Comparison of ENCODE assay signal across 22 cellular contexts in the genomic region with DNA sequence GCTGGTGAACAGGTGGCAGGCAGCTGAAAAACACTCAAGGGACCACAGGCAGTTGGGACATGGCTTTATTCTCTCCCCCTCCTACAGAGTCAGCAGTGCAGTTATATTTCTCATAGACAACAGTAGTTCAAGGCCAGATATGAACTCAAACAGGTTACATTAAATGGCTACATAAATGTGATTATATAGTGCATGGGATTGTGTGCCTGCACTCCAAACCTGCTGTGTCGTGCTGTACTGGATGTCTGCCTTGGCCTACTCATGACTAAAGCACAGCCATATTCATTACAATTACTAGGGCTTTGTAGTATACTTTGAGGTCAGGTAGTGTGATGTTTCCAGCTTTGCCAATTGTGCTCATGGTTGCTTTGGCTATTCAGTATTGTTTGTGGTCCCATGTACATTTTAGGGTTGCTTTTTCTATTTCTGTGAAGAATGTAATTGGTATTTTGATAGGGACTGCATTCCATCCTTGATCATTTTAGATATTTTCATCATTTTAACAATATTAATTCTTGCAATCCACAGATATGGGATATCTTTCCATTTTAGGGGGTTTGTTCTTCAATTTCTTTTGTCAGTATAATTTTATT.
"Had no signal": no experiment of that assay in that cellular context is flagged by ENCODE, and none has a peak within 500 bp of the region (broad histone marks: within the 10 kb centered on the region; RNA-seq: fewer than 3 reads in every experiment).

No MANE protein-coding gene starts in this region.

- DNase-seq: activated CD4-positive, alpha-beta T cell treated with anti-CD3 and anti-CD28 coated beads, Interleukin-2, amount 50 U/mL, for 48 hours; activated CD8-positive, alpha-beta memory T cell treated with anti-CD3 and anti-CD28 coated beads, Interleukin-2, amount 50 U/mL, for 48 hours; activated naive CD4-positive, alpha-beta T cell treated with Interleukin-2 at 50 U/mL for 16 hours; activated T-cell treated with anti-CD3 and anti-CD28 coated beads, Interleukin-2, amount 50 U/mL, for 4 hours; amygdala; cerebellar nuclear complex; cortex of kidney; endodermal cell; head of caudate nucleus; kidney; naive thymus-derived CD4-positive, alpha-beta T cell; posterior cingulate gyrus; right lobe of liver; small intestine; stimulated activated CD4-positive, alpha-beta T cell treated with anti-CD3 and anti-CD28 coated beads, Interleukin-2, amount 100 ng/mL, for 48 hours; stimulated activated CD8-positive, alpha-beta memory T cell treated with anti-CD3 and anti-CD28 coated beads, Interleukin-4, amount 100 ng/mL, for 48 hours; stimulated activated naive B cell treated with anti-CD40 and anti-IgM and Interleukin-4, amounts not matched to agents 10 μg/mL and 1 μg/mL and 100 μg/mL, for 72 hours; transverse colon; uterus had no signal

- FAIRE-seq: kidney, small intestine had no signal

- H3K4me3 Mint-ChIP-seq: activated T-cell treated with anti-CD3 and anti-CD28 coated beads, Interleukin-2, amount 50 U/mL, for 4 hours; endodermal cell; naive thymus-derived CD4-positive, alpha-beta T cell; neural crest cell; stimulated activated naive B cell treated with anti-CD40 and anti-IgM and Interleukin-4, amounts not matched to agents 10 μg/mL and 1 μg/mL and 100 μg/mL, for 72 hours had no signal

- H3K27ac ChIP-seq: gastroesophageal sphincter, right lobe of liver, transverse colon, uterus had no signal

- H3K36me3 ChIP-seq: gastroesophageal sphincter, right lobe of liver, transverse colon, uterus had no signal

- H3K27ac Mint-ChIP-seq: endodermal cell; naive thymus-derived CD4-positive, alpha-beta T cell; stimulated activated naive B cell treated with anti-CD40 and anti-IgM and Interleukin-4, amounts not matched to agents 10 μg/mL and 1 μg/mL and 100 μg/mL, for 72 hours had no signal

- ATAC-seq: activated T-cell treated with anti-CD3 and anti-CD28 coated beads, Interleukin-2, amount 50 U/mL, for 4 hours; gastroesophageal sphincter; naive thymus-derived CD4-positive, alpha-beta T cell; right lobe of liver; stimulated activated naive B cell treated with anti-CD40 and anti-IgM and Interleukin-4, amounts not matched to agents 10 μg/mL and 1 μg/mL and 100 μg/mL, for 72 hours had no signal

- H3K36me3 Mint-ChIP-seq: naive thymus-derived CD4-positive, alpha-beta T cell; stimulated activated naive B cell treated with anti-CD40 and anti-IgM and Interleukin-4, amounts not matched to agents 10 μg/mL and 1 μg/mL and 100 μg/mL, for 72 hours had no signal

- H3K27me3 ChIP-seq: gastroesophageal sphincter, right lobe of liver, transverse colon, uterus had no signal

- H3K27me3 Mint-ChIP-seq: naive thymus-derived CD4-positive, alpha-beta T cell; stimulated activated naive B cell treated with anti-CD40 and anti-IgM and Interleukin-4, amounts not matched to agents 10 μg/mL and 1 μg/mL and 100 μg/mL, for 72 hours had no signal

- H3K4me3 ChIP-seq: gastroesophageal sphincter, lung, right lobe of liver, transverse colon, uterus had no signal

- H3K4me1 ChIP-seq: gastroesophageal sphincter, right lobe of liver, transverse colon, uterus had no signal

- H3K4me1 Mint-ChIP-seq: endodermal cell; naive thymus-derived CD4-positive, alpha-beta T cell; neural crest cell; stimulated activated naive B cell treated with anti-CD40 and anti-IgM and Interleukin-4, amounts not matched to agents 10 μg/mL and 1 μg/mL and 100 μg/mL, for 72 hours had no signal

- H3K9me3 ChIP-seq: right lobe of liver, uterus had no signal
